In genomic region chr15:93317772-93318171, GRCh38 we compare ENCODE assay signal across 20 cellular contexts.
DNase-seq lines count a peak whose midpoint lies in the region; TF ChIP-seq lines count a peak whose summit lies in the region.
"Had no signal": no experiment of that assay in that cellular context is flagged by ENCODE, and none has a peak within 500 bp of the region (broad histone marks: within the 10 kb centered on the region; RNA-seq: fewer than 3 reads in every experiment).

No MANE protein-coding gene starts in this region.

- no peak overlapping the region for H3K27ac Mint-ChIP-seq in neural progenitor cell
- H3K27ac Mint-ChIP-seq: B cell; CD4-positive, alpha-beta T cell; CD8-positive, alpha-beta T cell had no signal

- H3K23ac ChIP-seq in mesendoderm (ENCODE audit: low read length) (no peak overlapping the region), trophoblast cell (ENCODE audit: low read length) (no peak overlapping the region)

- no peak overlapping the region for H2AFZ ChIP-seq in trophoblast cell (ENCODE audit: insufficient read depth, low read length, poor library complexity)
- no peak overlapping the region for H2AFZ ChIP-seq in neural progenitor cell (replicated peaks)

- H3K18ac ChIP-seq in mesendoderm (ENCODE audit: low read length) (no peak overlapping the region), trophoblast cell (ENCODE audit: low read length) (no peak overlapping the region)

- peaks cover 3% of the 10 kb centered on the region for H3K27me3 Mint-ChIP-seq in neural progenitor cell (ENCODE audit: insufficient read depth, low read depth)

- H4K20me1 ChIP-seq in neural progenitor cell (ENCODE audit: low read depth): no peaks in the 10 kb centered on the region
- H4K20me1 ChIP-seq: BLaER1 treated with 17β-estradiol and CSF1 and Interleukin-3, amounts not matched to agents 10 nM and 100 nM had no signal

- peak; percentile 55 for DNase-seq in esophagus muscularis mucosa (ENCODE audit: extremely low spot score)
- DNase-seq in mesendoderm: peak; percentile 23
- peak; percentile 78 to 82 for DNase-seq in trophoblast cell
- no peak for DNase-seq in SW 1271 (lab: John Stamatoyannopoulos, UW)
- no peak for DNase-seq in neural progenitor cell (ENCODE audit: low spot score)
- no peak for DNase-seq in stimulated activated CD4-positive, alpha-beta T cell treated with anti-CD3 and anti-CD28 coated beads, Interleukin-2, amount 100 ng/mL, for 48 hours
- DNase-seq in HuH-7.5 (ENCODE audit: low spot score): no peak
- DNase-seq: 8988T; ACHN; AML-193; Caco-2; Calu3; CD4-positive, alpha-beta T cell; CD8-positive, alpha-beta T cell; DMS79 treated with DMSO at 0.1 percent for 48 hours; GDM1 had no signal

- H2BK12ac ChIP-seq in trophoblast cell (ENCODE audit: low read length): no peak overlapping the region

- no peak overlapping the region for H4K5ac ChIP-seq in mesendoderm (ENCODE audit: low read length)

- no peak overlapping the region for H3K56ac ChIP-seq in mesendoderm (ENCODE audit: low read length)

- H3K14ac ChIP-seq in trophoblast cell (ENCODE audit: low read length): no peak overlapping the region

- H3K36me3 Mint-ChIP-seq in neural progenitor cell: peaks cover 55% of the 10 kb centered on the region
- H3K36me3 Mint-ChIP-seq: CD8-positive, alpha-beta T cell had no signal

- H3K4me3 ChIP-seq in esophagus muscularis mucosa (no peak overlapping the region), mesendoderm (ENCODE audit: low read length) (no peak overlapping the region), trophoblast cell (ENCODE audit: low read depth, low read length) (no peak overlapping the region), neural progenitor cell (no peak overlapping the region)
- H3K4me3 ChIP-seq: BLaER1 treated with 17β-estradiol and CSF1 and Interleukin-3, amounts not matched to agents 10 nM and 100 nM; GM12878 had no signal

- no peak overlapping the region for H4K12ac ChIP-seq in trophoblast cell (ENCODE audit: low read depth, low read length)

- no peak overlapping the region for H3K9ac ChIP-seq in mesendoderm (ENCODE audit: low read length)
- no peak overlapping the region for H3K9ac ChIP-seq in trophoblast cell (ENCODE audit: low read length)
- no peak overlapping the region for H3K9ac ChIP-seq in neural progenitor cell
- H3K9ac ChIP-seq: BLaER1 treated with 17β-estradiol and CSF1 and Interleukin-3, amounts not matched to agents 10 nM and 100 nM had no signal

- H3F3A ChIP-seq in neural progenitor cell (ENCODE audit: low read depth): peaks cover 19% of the 10 kb centered on the region

- H3K36me3 ChIP-seq in esophagus muscularis mucosa (no peaks in the 10 kb centered on the region), mesendoderm (ENCODE audit: control insufficient read depth, insufficient read depth, low read length) (no peaks in the 10 kb centered on the region), trophoblast cell (ENCODE audit: control insufficient read depth in 1 of 2, insufficient read depth in 2 of 2, low read length in 2 of 2) (no peaks in the 10 kb centered on the region), neural progenitor cell (no peaks in the 10 kb centered on the region)
- H3K36me3 ChIP-seq: BLaER1 treated with 17β-estradiol and CSF1 and Interleukin-3, amounts not matched to agents 10 nM and 100 nM had no signal

- H4K8ac ChIP-seq in mesendoderm (ENCODE audit: low read depth, low read length) (no peak overlapping the region), trophoblast cell (ENCODE audit: low read depth, low read length) (no peak overlapping the region)

- H3K9me3 ChIP-seq in esophagus muscularis mucosa: no peaks in the 10 kb centered on the region
- H3K9me3 ChIP-seq in trophoblast cell (ENCODE audit: insufficient read depth, low read depth, low read length): peaks cover 2% of the 10 kb centered on the region
- no peaks in the 10 kb centered on the region for H3K9me3 ChIP-seq in neural progenitor cell (ENCODE audit: low read depth)
- H3K9me3 ChIP-seq: Caco-2 had no signal

- H3K27me3 ChIP-seq in esophagus muscularis mucosa (no peaks in the 10 kb centered on the region), mesendoderm (ENCODE audit: insufficient read depth, low read length, poor library complexity) (no peaks in the 10 kb centered on the region), trophoblast cell (ENCODE audit: insufficient read depth, low read length) (no peaks in the 10 kb centered on the region), neural progenitor cell (no peaks in the 10 kb centered on the region)
- H3K27me3 ChIP-seq: BLaER1 treated with 17β-estradiol and CSF1 and Interleukin-3, amounts not matched to agents 10 nM and 100 nM had no signal

- H3K4ac ChIP-seq in mesendoderm (ENCODE audit: low read depth, low read length) (no peak overlapping the region), trophoblast cell (ENCODE audit: low read depth, low read length) (no peak overlapping the region)

- TF ChIP-seq EP300 in esophagus muscularis mucosa (IDR thresholded peaks at IDR 0.05): no peak

- H3K4me1 Mint-ChIP-seq in neural progenitor cell: peaks cover 37% of the 10 kb centered on the region
- H3K4me1 Mint-ChIP-seq: B cell had no signal

- H3K9me3 Mint-ChIP-seq in neural progenitor cell: peaks cover 33% of the 10 kb centered on the region
- H3K9me3 Mint-ChIP-seq: CD4-positive, alpha-beta T cell; CD8-positive, alpha-beta T cell had no signal

- H2BK120ac ChIP-seq in mesendoderm (ENCODE audit: low read depth, low read length) (no peak overlapping the region), trophoblast cell (ENCODE audit: insufficient read depth, low read length, poor library complexity) (no peak overlapping the region)

- no peak for TF ChIP-seq POLR2A in esophagus muscularis mucosa (IDR thresholded peaks at IDR 0.05; ENCODE audit: low read depth)

- no peaks in the 10 kb centered on the region for H3K79me1 ChIP-seq in mesendoderm (ENCODE audit: low read length)
- H3K79me1 ChIP-seq in trophoblast cell (ENCODE audit: low read length): no peaks in the 10 kb centered on the region

- no peak overlapping the region for H4K91ac ChIP-seq in trophoblast cell (ENCODE audit: low read depth, low read length)

- H3K4me2 ChIP-seq in mesendoderm (ENCODE audit: low read length) (no peak overlapping the region), trophoblast cell (ENCODE audit: low read length) (no peak overlapping the region), neural progenitor cell (no peak overlapping the region)
- H3K4me2 ChIP-seq: BLaER1 treated with 17β-estradiol and CSF1 and Interleukin-3, amounts not matched to agents 10 nM and 100 nM had no signal

- no peak overlapping the region for H2BK15ac ChIP-seq in mesendoderm (replicated peaks; ENCODE audit: low read depth)

- no peak overlapping the region for H2AK5ac ChIP-seq in mesendoderm (ENCODE audit: low read length)
- no peak overlapping the region for H2AK5ac ChIP-seq in trophoblast cell (ENCODE audit: low read length)

- H3K27ac ChIP-seq in esophagus muscularis mucosa (replicated peaks in 1 of 4) (no peak overlapping the region), mesendoderm (ENCODE audit: low read depth, low read length) (no peak overlapping the region), trophoblast cell (ENCODE audit: low read depth, low read length) (no peak overlapping the region), neural progenitor cell (no peak overlapping the region)
- H3K27ac ChIP-seq: BLaER1 treated with 17β-estradiol and CSF1 and Interleukin-3, amounts not matched to agents 10 nM and 100 nM; C4-2B had no signal

- H3K79me2 ChIP-seq in mesendoderm (ENCODE audit: control insufficient read depth, insufficient read depth, low read length) (no peaks in the 10 kb centered on the region), trophoblast cell (ENCODE audit: control insufficient read depth, insufficient read depth, low read length, poor library complexity) (no peaks in the 10 kb centered on the region), neural progenitor cell (ENCODE audit: low read depth) (peaks cover 20% of the 10 kb centered on the region)

- 84% methylated on average over 4 of the region's 4 CpGs for WGBS in esophagus muscularis mucosa
- no CpG with 5 or more reads among the region's 4 CpGs for WGBS in mesendoderm (ENCODE audit: extremely low coverage, insufficient coverage, low lambda C conversion rate)
- no CpG with 5 or more reads among the region's 4 CpGs for WGBS in trophoblast cell (ENCODE audit: extremely low coverage, insufficient coverage, insufficient read length)

- H2BK5ac ChIP-seq in mesendoderm (ENCODE audit: low read length) (no peak overlapping the region), trophoblast cell (ENCODE audit: low read depth, low read length, poor library complexity) (no peak overlapping the region)

- H3K4me1 ChIP-seq in esophagus muscularis mucosa: no peaks in the 10 kb centered on the region
- H3K4me1 ChIP-seq in mesendoderm (ENCODE audit: control insufficient read depth, low read depth, low read length): no peaks in the 10 kb centered on the region
- H3K4me1 ChIP-seq in trophoblast cell (ENCODE audit: control insufficient read depth in 1 of 2, insufficient read depth in 2 of 2, low read length in 2 of 2): peaks cover 4 to 5% of the 10 kb centered on the region in 2 experiments
- peaks cover 18% of the 10 kb centered on the region for H3K4me1 ChIP-seq in neural progenitor cell

- TF ChIP-seq CTCF in esophagus muscularis mucosa (IDR thresholded peaks at IDR 0.05) (no peak), neural progenitor cell (IDR thresholded peaks at IDR 0.05) (no peak)

- no peak overlapping the region for H3K4me3 Mint-ChIP-seq in neural progenitor cell
- H3K4me3 Mint-ChIP-seq: B cell; CD4-positive, alpha-beta T cell; CD8-positive, alpha-beta T cell had no signal

- intact Hi-C loops in esophagus muscularis mucosa (cut with DNase I): no loop called here

Comparison
In these comparisons a context has a peak if more than half of its experiments do, and no peak if none do; other contexts are left out.
1. DNase-seq: peak in esophagus muscularis mucosa (single experiment), mesendoderm (single experiment) and trophoblast cell (2 of 2); none in SW 1271 (0 of 2), neural progenitor cell (single experiment), stimulated activated CD4-positive, alpha-beta T cell treated with anti-CD3 and anti-CD28 coated beads, Interleukin-2, amount 100 ng/mL, for 48 hours (0 of 2) and HuH-7.5 (single experiment).